18 cellular contexts compared by ENCODE assay signal in the genomic region with DNA sequence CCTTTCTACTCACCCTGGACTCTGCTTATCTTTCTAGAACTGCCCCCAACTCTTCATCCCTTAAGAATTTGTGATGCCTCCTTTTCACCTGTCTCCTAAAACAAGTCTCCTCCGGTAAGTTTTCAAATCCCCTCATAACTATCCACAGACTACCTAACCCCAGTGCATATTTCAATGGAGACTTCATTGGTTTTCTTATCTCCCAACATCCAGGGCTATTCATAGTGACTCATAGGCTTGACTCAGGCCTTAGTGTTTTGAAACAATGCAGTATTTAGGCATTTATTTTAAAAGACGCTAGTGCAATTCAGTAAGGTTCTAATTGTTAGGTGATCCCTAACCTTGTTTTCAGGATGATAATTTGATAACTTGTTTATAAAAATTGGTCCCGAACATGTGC.
DNase-seq lines count a peak whose midpoint lies in the region; ATAC-seq, FAIRE-seq and TF ChIP-seq lines count a peak whose summit lies in the region.
"Had no signal": no experiment of that assay in that cellular context is flagged by ENCODE, and none has a peak within 500 bp of the region (broad histone marks: within the 10 kb centered on the region; RNA-seq: fewer than 3 reads in every experiment).

No MANE protein-coding gene starts in this region.

- H3K56ac ChIP-seq in H1 (replicated peaks; ENCODE audit: insufficient read length, low read depth, low read length): no peak overlapping the region

- peak; percentile 92 for ATAC-seq in omental fat pad (ENCODE audit: low FRiP score)
- ATAC-seq in HG02973 (IDR thresholded peaks at IDR 0.05; ENCODE audit: unreplicated experiment): no peak
- ATAC-seq: left colon, natural killer cell, right cardiac atrium had no signal

- WGBS in GM23248 (ENCODE audit: low coverage in 1 of 2, low lambda C conversion rate in 2 of 2, missing lambda C conversion rate in 2 of 2), 2 experiments: 38 to 48% methylated on average over 3 of the region's 3 CpGs
- 93% methylated on average over 3 of the region's 3 CpGs; no CpG with 5 or more reads in 1 of the 2 experiments for WGBS in H1 (ENCODE audit: extremely low coverage in 1 of 2, insufficient coverage in 1 of 2, insufficient read length in 1 of 2, insufficient replicate concordance in 2 of 2, low coverage in 1 of 2, low lambda C conversion rate in 2 of 2, missing lambda C conversion rate in 1 of 2), 2 experiments

- DNase-seq in GM23248: peak; percentile 53
- DNase-seq in RKO (ENCODE audit: low spot score): peak; percentile 76
- no peak for DNase-seq in H1 (ENCODE audit: low read depth in 1 of 2, low spot score in 2 of 2)
- no peak for DNase-seq in omental fat pad (ENCODE audit: low spot score)
- DNase-seq in NCI-H128 (lab: John Stamatoyannopoulos, UW; ENCODE audit: unreplicated experiment): no peak
- no peak for DNase-seq in activated gamma-delta T cell treated with Interleukin-2 at 50 U/mL for 16 hours
- DNase-seq in NCI-H1048 (lab: John Stamatoyannopoulos, UW): no peak
- DNase-seq: activated CD4-positive, alpha-beta T cell treated with anti-CD3 and anti-CD28 coated beads for 1 hour; head of caudate nucleus; left colon; natural killer cell; right cardiac atrium; stimulated activated naive CD4-positive, alpha-beta T cell treated with Interleukin-2 at 50 U/mL for 16 hours had no signal

- no peak overlapping the region for H2BK12ac ChIP-seq in H1 (ENCODE audit: low read depth, low read length)

- CTCF ChIA-PET in H1 (lab: Charles Lee; ENCODE audit: partially characterized antibody): no interaction called here

- no peaks in the 10 kb centered on the region for H3K9me3 ChIP-seq in GM23248 (ENCODE audit: low read depth)
- H3K9me3 ChIP-seq in H1 (ENCODE audit: insufficient read depth in 2 of 2, low read depth in 1 of 2, low read length in 1 of 2): peaks cover 0 to 2% of the 10 kb centered on the region in 2 experiments; a peak in 1 of 4 replicates
- H3K9me3 ChIP-seq: adrenal gland, vagina had no signal

- H2BK120ac ChIP-seq in H1 (replicated peaks; ENCODE audit: low read depth, low read length): no peak overlapping the region

- TF ChIP-seq RAD21 in H1 (IDR thresholded peaks at IDR 0.05 in 1 of 2, conservative IDR thresholded peaks at IDR 0.05 in 1 of 2; ENCODE audit: low read depth in 2 of 2, low read length in 2 of 2): no peak

- no peak overlapping the region for H4K5ac ChIP-seq in H1 (ENCODE audit: insufficient read length, low read depth, low read length)

- H3K4me3 ChIP-seq in GM23248 (no peak overlapping the region), H1 (ENCODE audit: extremely low read depth in 1 of 4, insufficient read depth in 2 of 4, low read depth in 3 of 4, low read length in 4 of 4) (no peak overlapping the region)
- H3K4me3 ChIP-seq: adrenal gland, vagina had no signal

- POLR2A ChIA-PET in H1 (lab: Charles Lee; ENCODE audit: partially characterized antibody): no interaction called here

- no peak overlapping the region for H2AK5ac ChIP-seq in H1 (ENCODE audit: low read depth, low read length)

- no peak overlapping the region for H4K8ac ChIP-seq in H1 (ENCODE audit: extremely low read depth, insufficient read depth, low read length)

- H3K27me3 ChIP-seq in GM23248 (replicated peaks; ENCODE audit: insufficient read depth) (no peaks in the 10 kb centered on the region), H1 (replicated peaks in 1 of 4; ENCODE audit: control insufficient read depth in 3 of 4, extremely low read depth in 1 of 4, insufficient read depth in 3 of 4, low read length in 3 of 4) (no peaks in the 10 kb centered on the region)
- H3K27me3 ChIP-seq: adrenal gland, vagina had no signal

- H3K9me2 ChIP-seq in GM23248 (ENCODE audit: insufficient read depth): no peaks in the 10 kb centered on the region

- no peak overlapping the region for H3K23ac ChIP-seq in H1 (ENCODE audit: insufficient read length)

- H2AFZ ChIP-seq in GM23248 (no peak overlapping the region), H1 (ENCODE audit: low read length) (0 out of 2 replicates have a peak overlapping the region, but pooled peaks have one; percentile 0)

- no peak overlapping the region for H3K9ac ChIP-seq in GM23248
- H3K9ac ChIP-seq in H1 (replicated peaks in 1 of 4; ENCODE audit: extremely low read depth in 1 of 4, low read depth in 3 of 4, low read length in 3 of 4): no peak overlapping the region

- no peak overlapping the region for H2BK20ac ChIP-seq in H1 (ENCODE audit: low read length)

- no peaks in the 10 kb centered on the region for H3K36me3 ChIP-seq in GM23248 (ENCODE audit: low read depth)
- no peaks in the 10 kb centered on the region for H3K36me3 ChIP-seq in H1 (ENCODE audit: control insufficient read depth in 2 of 4, insufficient read depth in 4 of 4, low read length in 3 of 4)
- H3K36me3 ChIP-seq: adrenal gland, vagina had no signal

- H3K18ac ChIP-seq in H1 (ENCODE audit: extremely low read depth, low read length): no peak overlapping the region

- H2BK5ac ChIP-seq in H1 (ENCODE audit: low read depth, low read length): no peak overlapping the region

- H3K79me1 ChIP-seq in H1 (ENCODE audit: low read depth, low read length): no peaks in the 10 kb centered on the region

- TF ChIP-seq POLR2A in H1 (IDR thresholded peaks at IDR 0.05; ENCODE audit: control extremely low read depth in 1 of 2, low read depth in 2 of 2, low read length in 2 of 2): no peak

- H3K14ac ChIP-seq in H1 (ENCODE audit: insufficient read length): no peak overlapping the region

- no peaks in the 10 kb centered on the region; the same call in 1 of the 2 replicates for H3K23me2 ChIP-seq in H1 (ENCODE audit: low read depth, low read length)

- in situ Hi-C loops in GM23248 (cut with MboI): no loop called here

- H3F3A ChIP-seq in GM23248 (ENCODE audit: insufficient read depth): peaks cover 7% of the 10 kb centered on the region; the same call in 1 of the 2 replicates

- no peak for TF ChIP-seq EP300 in H1 (IDR thresholded peaks at IDR 0.05; ENCODE audit: borderline replicate concordance in 1 of 2, low read depth in 2 of 2, low read length in 2 of 2)

- H3K27ac ChIP-seq in GM23248 (no peak overlapping the region), H1 (ENCODE audit: low read depth, low read length) (no peak overlapping the region)
- H3K27ac ChIP-seq: C4-2B, vagina had no signal

- H3K79me2 ChIP-seq in GM23248 (ENCODE audit: insufficient read depth) (no peaks in the 10 kb centered on the region), H1 (ENCODE audit: control insufficient read depth in 1 of 2, insufficient read depth in 2 of 2, low read length in 2 of 2) (no peaks in the 10 kb centered on the region)

- FAIRE-seq in H1 (lab: Jason Lieb, UNC): no peak
- FAIRE-seq: GM19239 had no signal

- no peak overlapping the region for H3K4ac ChIP-seq in H1 (replicated peaks; ENCODE audit: insufficient read length, low read depth, low read length)

- H4K91ac ChIP-seq in H1 (replicated peaks; ENCODE audit: insufficient read length, low read length): no peak overlapping the region

- H3K4me2 ChIP-seq in GM23248 (ENCODE audit: unreplicated experiment): no peak overlapping the region
- H3K4me2 ChIP-seq in H1 (ENCODE audit: insufficient read depth in 1 of 2, low read depth in 2 of 2, low read length in 2 of 2): no peak overlapping the region

- H3K4me1 ChIP-seq in GM23248 (ENCODE audit: insufficient read depth): no peaks in the 10 kb centered on the region
- H3K4me1 ChIP-seq in H1 (replicated peaks in 1 of 4; ENCODE audit: control insufficient read depth in 3 of 4, insufficient read depth in 4 of 4, low read length in 3 of 4): no peaks in the 10 kb centered on the region
- H3K4me1 ChIP-seq: adrenal gland, vagina had no signal

- no peaks in the 10 kb centered on the region for H4K20me1 ChIP-seq in GM23248 (ENCODE audit: insufficient read depth)
- no peaks in the 10 kb centered on the region for H4K20me1 ChIP-seq in H1 (replicated peaks in 1 of 2; ENCODE audit: control insufficient read depth in 1 of 2, insufficient read depth in 2 of 2, low read length in 2 of 2)

- H2BK15ac ChIP-seq in H1 (ENCODE audit: low read length): no peak overlapping the region

- TF ChIP-seq CTCF in H1 (IDR thresholded peaks at IDR 0.05; ENCODE audit: control extremely low read depth in 1 of 3, insufficient read depth in 1 of 3, low read depth in 1 of 3, low read length in 3 of 3) (no peak), omental fat pad (IDR thresholded peaks at IDR 0.05) (no peak)

TF ChIP-seq in H1, 55 proteins besides CTCF, POLR2A, EP300 and RAD21 (continues in another document):
- TF ChIP-seq, protein P1, sequence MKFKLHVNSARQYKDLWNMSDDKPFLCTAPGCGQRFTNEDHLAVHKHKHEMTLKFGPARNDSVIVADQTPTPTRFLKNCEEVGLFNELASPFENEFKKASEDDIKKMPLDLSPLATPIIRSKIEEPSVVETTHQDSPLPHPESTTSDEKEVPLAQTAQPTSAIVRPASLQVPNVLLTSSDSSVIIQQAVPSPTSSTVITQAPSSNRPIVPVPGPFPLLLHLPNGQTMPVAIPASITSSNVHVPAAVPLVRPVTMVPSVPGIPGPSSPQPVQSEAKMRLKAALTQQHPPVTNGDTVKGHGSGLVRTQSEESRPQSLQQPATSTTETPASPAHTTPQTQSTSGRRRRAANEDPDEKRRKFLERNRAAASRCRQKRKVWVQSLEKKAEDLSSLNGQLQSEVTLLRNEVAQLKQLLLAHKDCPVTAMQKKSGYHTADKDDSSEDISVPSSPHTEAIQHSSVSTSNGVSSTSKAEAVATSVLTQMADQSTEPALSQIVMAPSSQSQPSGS (IDR thresholded peaks at IDR 0.05; ENCODE audit: low read length): no peak
- TF ChIP-seq SUZ12 (IDR thresholded peaks at IDR 0.05; ENCODE audit: low read length): no peak
- TF ChIP-seq KDM5A (IDR thresholded peaks at IDR 0.05; ENCODE audit: low read length): no peak
- TF ChIP-seq, protein P2, sequence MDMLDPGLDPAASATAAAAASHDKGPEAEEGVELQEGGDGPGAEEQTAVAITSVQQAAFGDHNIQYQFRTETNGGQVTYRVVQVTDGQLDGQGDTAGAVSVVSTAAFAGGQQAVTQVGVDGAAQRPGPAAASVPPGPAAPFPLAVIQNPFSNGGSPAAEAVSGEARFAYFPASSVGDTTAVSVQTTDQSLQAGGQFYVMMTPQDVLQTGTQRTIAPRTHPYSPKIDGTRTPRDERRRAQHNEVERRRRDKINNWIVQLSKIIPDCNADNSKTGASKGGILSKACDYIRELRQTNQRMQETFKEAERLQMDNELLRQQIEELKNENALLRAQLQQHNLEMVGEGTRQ (IDR thresholded peaks at IDR 0.05; ENCODE audit: low read length): no peak
- no peak for TF ChIP-seq JUND (IDR thresholded peaks at IDR 0.05; ENCODE audit: low read length)
- TF ChIP-seq POLR2AphosphoS5 (IDR thresholded peaks at IDR 0.05; ENCODE audit: low read depth, low read length): no peak
- TF ChIP-seq PHF8 (conservative IDR thresholded peaks at IDR 0.05; ENCODE audit: low read depth, low read length): no peak
- no peak for TF ChIP-seq E2F6 (IDR thresholded peaks at IDR 0.05)
- TF ChIP-seq KDM1A (IDR thresholded peaks at IDR 0.05; ENCODE audit: borderline replicate concordance, low read length): no peak

Comparison
In these comparisons a context has a peak if more than half of its experiments do, and no peak if none do; other contexts are left out.
1. DNase-seq: peak in GM23248 (single experiment) and RKO (single experiment); none in H1 (0 of 2), omental fat pad (single experiment), NCI-H128 (single experiment), activated gamma-delta T cell treated with Interleukin-2 at 50 U/mL for 16 hours (single experiment) and NCI-H1048 (single experiment).